14 cellular contexts compared by ENCODE assay signal in the genomic region with DNA sequence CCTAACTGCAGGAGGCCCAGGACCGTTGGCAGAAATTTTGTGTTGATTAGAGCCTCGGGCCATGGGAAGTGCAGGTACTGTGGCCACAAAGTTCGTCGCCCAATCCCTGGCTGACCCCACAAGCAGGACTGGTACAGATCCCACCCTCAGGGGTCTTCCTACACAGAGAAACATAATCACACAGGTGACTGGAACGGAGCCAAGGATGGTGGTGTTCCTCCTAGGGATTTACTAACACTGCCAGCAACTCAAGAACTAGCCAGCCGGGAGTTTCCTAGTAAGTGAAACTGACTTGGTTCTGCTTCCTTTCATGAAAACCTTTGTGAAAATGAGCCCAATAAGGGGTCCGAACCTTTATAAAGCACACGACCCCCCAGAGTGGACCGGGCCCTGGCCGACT. TPM values are rescaled to one million over a fixed set of nuclear protein-coding genes. Genes with fewer than 3 reads are reported as not detected.
A peak's percentile ranks its signal among the peaks of the same experiment; 100 is the strongest.
DNase-seq lines count a peak whose midpoint lies in the region; ATAC-seq and TF ChIP-seq lines count a peak whose summit lies in the region.
"Had no signal": no experiment of that assay in that cellular context is flagged by ENCODE, and none has a peak within 500 bp of the region (broad histone marks: within the 10 kb centered on the region; RNA-seq: fewer than 3 reads in every experiment).

No MANE protein-coding gene starts in this region.

- no peak for TF ChIP-seq CTCF in BE2C (IDR thresholded peaks at IDR 0.05; ENCODE audit: low read depth, low read length)
- no peak for TF ChIP-seq CTCF in fibroblast of villous mesenchyme (IDR thresholded peaks at IDR 0.05; ENCODE audit: insufficient read depth, low read depth, low read length)
- no peak for TF ChIP-seq CTCF in progenitor cell of endocrine pancreas (IDR thresholded peaks at IDR 0.05; ENCODE audit: unreplicated experiment)

- no peaks in the 10 kb centered on the region for H3K27me3 Mint-ChIP-seq in progenitor cell of endocrine pancreas
- H3K27me3 Mint-ChIP-seq in activated T-cell treated with anti-CD3 and anti-CD28 coated beads, Interleukin-2, amount 50 U/mL, for 24 hours, result no peaks in the 10 kb centered on the region

- ATAC-seq in HG03025 (IDR thresholded peaks at IDR 0.05; ENCODE audit: low FRiP score, unreplicated experiment), result no peak
- ATAC-seq: natural killer cell had no signal

- peaks cover 2% of the 10 kb centered on the region for H3K36me3 Mint-ChIP-seq in progenitor cell of endocrine pancreas (ENCODE audit: insufficient read depth)
- H3K36me3 Mint-ChIP-seq in activated T-cell treated with anti-CD3 and anti-CD28 coated beads, Interleukin-2, amount 50 U/mL, for 24 hours (ENCODE audit: low read depth), result peaks cover 3% of the 10 kb centered on the region
- H3K36me3 Mint-ChIP-seq: natural killer cell had no signal

- H3K27ac Mint-ChIP-seq in progenitor cell of endocrine pancreas, result peak overlapping the region; percentile 67
- no peak overlapping the region for H3K27ac Mint-ChIP-seq in activated T-cell treated with anti-CD3 and anti-CD28 coated beads, Interleukin-2, amount 50 U/mL, for 24 hours
- H3K27ac Mint-ChIP-seq: natural killer cell had no signal

- H3K9me3 ChIP-seq in BE2C, result no peaks in the 10 kb centered on the region

- peaks cover 3% of the 10 kb centered on the region; the same call in 1 of the 2 replicates for H3K4me1 ChIP-seq in BE2C

- H3K36me3 ChIP-seq in BE2C, result no peaks in the 10 kb centered on the region

- H3K4me3 Mint-ChIP-seq in progenitor cell of endocrine pancreas (ENCODE audit: low read depth), result no peak overlapping the region
- H3K4me3 Mint-ChIP-seq in activated T-cell treated with anti-CD3 and anti-CD28 coated beads, Interleukin-2, amount 50 U/mL, for 24 hours, result no peak overlapping the region
- H3K4me3 Mint-ChIP-seq: natural killer cell had no signal

- no peaks in the 10 kb centered on the region for H3K9me3 Mint-ChIP-seq in progenitor cell of endocrine pancreas (ENCODE audit: low read depth)
- no peaks in the 10 kb centered on the region for H3K9me3 Mint-ChIP-seq in activated T-cell treated with anti-CD3 and anti-CD28 coated beads, Interleukin-2, amount 50 U/mL, for 24 hours
- H3K9me3 Mint-ChIP-seq: natural killer cell had no signal

- H3K4me1 Mint-ChIP-seq in progenitor cell of endocrine pancreas (ENCODE audit: low read depth), result peaks cover 59% of the 10 kb centered on the region
- H3K4me1 Mint-ChIP-seq in activated T-cell treated with anti-CD3 and anti-CD28 coated beads, Interleukin-2, amount 50 U/mL, for 24 hours (ENCODE audit: low read depth), result peaks cover 33% of the 10 kb centered on the region

- no peaks in the 10 kb centered on the region for H3K27me3 ChIP-seq in BE2C
- H3K27me3 ChIP-seq: dorsolateral prefrontal cortex had no signal

- H3K4me3 ChIP-seq in BE2C (ENCODE audit: low read depth, low read length), result no peak overlapping the region
- H3K4me3 ChIP-seq in fibroblast of villous mesenchyme (ENCODE audit: low read depth, low read length), result no peak overlapping the region

- peak; percentile 36 for DNase-seq in BE2C
- DNase-seq in NCI-H69 (lab: John Stamatoyannopoulos, UW), result peak; percentile 48
- DNase-seq in fibroblast of villous mesenchyme (ENCODE audit: low read depth), result peak; percentile 41
- DNase-seq in progenitor cell of endocrine pancreas (ENCODE audit: low spot score, unreplicated experiment), result no peak
- no peak for DNase-seq in NCI-H1694 treated with DMSO at 0.1 percent for 48 hours (lab: John Stamatoyannopoulos, UW)
- no peak for DNase-seq in T-helper 2 cell
- no peak for DNase-seq in activated T-cell treated with anti-CD3 and anti-CD28 coated beads, Interleukin-2, amount 50 U/mL, for 24 hours
- DNase-seq: activated CD4-positive, alpha-beta T cell treated with anti-CD3 and anti-CD28 coated beads for 4 hours; anterior cingulate cortex; dorsolateral prefrontal cortex; KG1; natural killer cell; SW 1271 had no signal

RNA-seq across cellular contexts. Expression of a gene that starts 5.7 kb away (rescaled TPM):
- polyA plus RNA-seq in BE2C (2012; ENCODE audit: insufficient read depth, insufficient read length, low read depth), result 28.7 TPM
- total RNA-seq in fibroblast of villous mesenchyme, result 45.7 and 46.2 TPM in 2 replicates
- 98.4 and 103 TPM in 2 replicates for total RNA-seq in progenitor cell of endocrine pancreas

Comparison
In these comparisons a context has a peak if more than half of its experiments do, and no peak if none do; other contexts are left out.
1. DNase-seq: peak in BE2C (single experiment), NCI-H69 (single experiment) and fibroblast of villous mesenchyme (single experiment); none in progenitor cell of endocrine pancreas (single experiment), NCI-H1694 treated with DMSO at 0.1 percent for 48 hours (single experiment), T-helper 2 cell (0 of 5) and activated T-cell treated with anti-CD3 and anti-CD28 coated beads, Interleukin-2, amount 50 U/mL, for 24 hours (single experiment).